1 cellular context compared by ENCODE assay signal in the genomic region with DNA sequence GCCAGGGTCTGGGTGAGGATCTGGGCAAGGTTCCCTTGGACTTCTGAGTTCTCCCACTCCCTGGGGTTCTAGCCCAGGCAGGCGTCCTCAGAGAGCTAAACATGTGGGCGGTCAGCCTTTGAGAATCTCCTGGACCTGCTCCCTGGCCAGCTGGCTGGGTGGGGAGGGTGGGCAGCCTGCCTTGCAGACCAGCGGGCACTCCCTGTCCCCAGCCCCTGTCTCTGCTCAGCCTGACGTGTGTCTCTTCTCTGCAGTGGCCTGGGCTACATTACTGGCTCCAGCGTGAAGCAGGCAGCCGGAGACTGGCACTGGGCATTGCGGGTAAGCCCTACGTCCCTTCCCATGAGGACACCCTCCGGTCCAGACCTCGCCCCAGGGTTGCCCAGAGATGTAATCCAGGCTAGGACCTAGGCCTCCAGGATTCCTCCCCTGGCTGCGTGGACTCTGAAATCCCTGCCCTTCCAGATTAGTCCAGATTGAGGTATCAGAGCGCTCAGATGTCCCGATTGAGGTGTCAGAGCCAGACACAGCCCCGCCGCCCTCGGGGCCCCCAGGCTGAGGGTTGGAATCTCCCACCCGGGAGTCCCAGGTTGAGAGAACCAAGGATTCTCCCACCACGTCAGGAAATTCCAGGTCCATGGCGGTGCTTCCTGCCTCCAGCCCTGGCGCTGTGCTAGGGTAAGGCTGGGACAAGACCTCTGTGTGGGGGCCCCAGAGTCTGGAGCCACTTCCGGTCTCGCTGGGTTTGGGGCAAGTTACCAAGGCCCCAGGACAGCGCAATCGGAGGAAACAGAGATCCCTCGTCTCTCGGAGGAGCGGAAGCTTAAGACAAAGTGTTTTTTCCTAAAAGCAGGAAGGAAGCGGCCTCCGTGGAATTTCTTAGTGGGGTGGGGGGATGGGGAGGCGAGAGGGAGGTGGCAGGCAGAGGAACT.
TF ChIP-seq lines count a peak whose summit lies in the region.

No MANE protein-coding gene starts in this region.

TF ChIP-seq in IMR-90, 13 proteins besides CTCF, POLR2A, EP300 and RAD21:
- TF ChIP-seq USF2 (IDR thresholded peaks at IDR 0.05; ENCODE audit: low read depth, low read length) (no peak), FOS (IDR thresholded peaks at IDR 0.05; ENCODE audit: low read depth, low read length) (no peak), NFE2L2 (IDR thresholded peaks at IDR 0.05; ENCODE audit: low read depth, low read length) (no peak), MXI1 (IDR thresholded peaks at IDR 0.05; ENCODE audit: borderline replicate concordance, low read depth, low read length) (no peak), BHLHE40 (IDR thresholded peaks at IDR 0.05; ENCODE audit: low read depth, low read length) (no peak), RFX5 (IDR thresholded peaks at IDR 0.05; ENCODE audit: low read depth, low read length) (no peak), SMC3 (IDR thresholded peaks at IDR 0.05; ENCODE audit: low read depth, low read length) (no peak), MAZ (IDR thresholded peaks at IDR 0.05; ENCODE audit: borderline replicate concordance, low read depth, low read length) (no peak), MAFK (IDR thresholded peaks at IDR 0.05; ENCODE audit: low read depth, low read length) (no peak), CEBPB (IDR thresholded peaks at IDR 0.05; ENCODE audit: low read depth, low read length) (no peak), RCOR1 (IDR thresholded peaks at IDR 0.05; ENCODE audit: insufficient replicate concordance, low read length) (no peak), CHD1 (IDR thresholded peaks at IDR 0.05; ENCODE audit: low read depth, low read length) (no peak)
- TF ChIP-seq, protein P1, sequence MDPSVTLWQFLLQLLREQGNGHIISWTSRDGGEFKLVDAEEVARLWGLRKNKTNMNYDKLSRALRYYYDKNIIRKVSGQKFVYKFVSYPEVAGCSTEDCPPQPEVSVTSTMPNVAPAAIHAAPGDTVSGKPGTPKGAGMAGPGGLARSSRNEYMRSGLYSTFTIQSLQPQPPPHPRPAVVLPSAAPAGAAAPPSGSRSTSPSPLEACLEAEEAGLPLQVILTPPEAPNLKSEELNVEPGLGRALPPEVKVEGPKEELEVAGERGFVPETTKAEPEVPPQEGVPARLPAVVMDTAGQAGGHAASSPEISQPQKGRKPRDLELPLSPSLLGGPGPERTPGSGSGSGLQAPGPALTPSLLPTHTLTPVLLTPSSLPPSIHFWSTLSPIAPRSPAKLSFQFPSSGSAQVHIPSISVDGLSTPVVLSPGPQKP (IDR thresholded peaks at IDR 0.05; ENCODE audit: borderline replicate concordance, low read depth, low read length), result no peak
